Comparison of ENCODE assay signal across 1 cellular context in genomic region chr5:80124111-80124510, GRCh38.
TF ChIP-seq lines count a peak whose summit lies in the region.

No MANE protein-coding gene starts in this region.

TF ChIP-seq in GM12878, 131 proteins besides CTCF, POLR2A, EP300 and RAD21 (continued from another document):
- TF ChIP-seq GABPA (IDR thresholded peaks at IDR 0.05; ENCODE audit: low read depth) (no peak), ZNF384 (IDR thresholded peaks at IDR 0.05; ENCODE audit: borderline replicate concordance, low read depth, low read length) (no peak), MTA2 (IDR thresholded peaks at IDR 0.05; ENCODE audit: low read depth) (no peak), EGR1 (IDR thresholded peaks at IDR 0.05; ENCODE audit: borderline replicate concordance in 1 of 2, low read depth in 2 of 2, low read length in 2 of 2) (no peak), ZNF217 (IDR thresholded peaks at IDR 0.05) (no peak), CEBPB (IDR thresholded peaks at IDR 0.05; ENCODE audit: borderline replicate concordance in 1 of 2, low read depth in 2 of 2, low read length in 2 of 2) (no peak), MEF2A (IDR thresholded peaks at IDR 0.05; ENCODE audit: insufficient read depth, low read depth, low read length) (no peak)
